Comparison of ENCODE assay signal across 11 cellular contexts in the genomic region with DNA sequence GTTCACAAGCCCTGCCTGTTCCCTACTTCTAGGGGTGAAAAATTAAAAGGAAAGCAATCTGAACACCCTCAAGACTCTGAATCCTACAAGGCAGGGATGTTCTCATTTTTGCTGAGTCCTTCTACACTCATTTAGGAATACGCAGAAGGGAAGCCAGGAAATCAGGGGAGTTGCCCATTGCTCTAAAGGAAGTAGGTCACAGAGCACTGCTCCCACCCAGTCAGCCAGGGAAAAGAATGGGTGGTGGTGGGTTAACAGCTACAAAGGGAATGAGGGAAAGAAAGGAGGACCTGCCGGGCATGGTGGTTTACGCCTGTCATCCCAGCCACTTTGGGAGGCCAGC. TPM values are rescaled to one million over a fixed set of nuclear protein-coding genes. Genes with fewer than 3 reads are reported as not detected.
DNase-seq lines count a peak whose midpoint lies in the region; TF ChIP-seq lines count a peak whose summit lies in the region.
"Had no signal": no experiment of that assay in that cellular context is flagged by ENCODE, and none has a peak within 500 bp of the region (broad histone marks: within the 10 kb centered on the region; RNA-seq: fewer than 3 reads in every experiment).

No MANE protein-coding gene starts in this region.

- intact Hi-C loops in activated CD4-positive, alpha-beta memory T cell treated with anti-CD3 and anti-CD28 coated beads for 36 hours (cut with micrococcal nuclease): no loop called here
- intact Hi-C loops in vagina (cut with DNase I): loop anchor here (5.0 kb wide), 1 partner anchor 314 kb away; a partner anchor contains a TSS

- H3K9me3 Mint-ChIP-seq in activated CD4-positive, alpha-beta memory T cell treated with anti-CD3 and anti-CD28 coated beads, Interleukin-2, amount 10 ng/mL, durations not matched to agents 7 days and 5 days: no peaks in the 10 kb centered on the region
- H3K9me3 Mint-ChIP-seq in activated CD4-positive, alpha-beta memory T cell treated with anti-CD3 and anti-CD28 coated beads for 36 hours: no peaks in the 10 kb centered on the region
- H3K9me3 Mint-ChIP-seq in endothelial cell (ENCODE audit: unreplicated experiment): no peaks in the 10 kb centered on the region
- H3K9me3 Mint-ChIP-seq in immature natural killer cell: no peaks in the 10 kb centered on the region
- H3K9me3 Mint-ChIP-seq: activated naive CD4-positive, alpha-beta T cell treated with anti-CD3 and anti-CD28 coated beads for 36 hours had no signal

- H3K4me3 Mint-ChIP-seq in activated CD4-positive, alpha-beta memory T cell treated with anti-CD3 and anti-CD28 coated beads, Interleukin-2, amount 10 ng/mL, durations not matched to agents 7 days and 5 days: peak overlapping the region; percentile 2
- no peak overlapping the region for H3K4me3 Mint-ChIP-seq in activated CD4-positive, alpha-beta memory T cell treated with anti-CD3 and anti-CD28 coated beads for 36 hours
- peak overlapping the region; percentile 54 for H3K4me3 Mint-ChIP-seq in endothelial cell (ENCODE audit: unreplicated experiment)
- no peak overlapping the region for H3K4me3 Mint-ChIP-seq in immature natural killer cell

- H3K27me3 Mint-ChIP-seq in activated CD4-positive, alpha-beta memory T cell treated with anti-CD3 and anti-CD28 coated beads, Interleukin-2, amount 10 ng/mL, durations not matched to agents 7 days and 5 days: peaks cover 7% of the 10 kb centered on the region
- H3K27me3 Mint-ChIP-seq in activated CD4-positive, alpha-beta memory T cell treated with anti-CD3 and anti-CD28 coated beads for 36 hours: peaks cover 17% of the 10 kb centered on the region
- H3K27me3 Mint-ChIP-seq in endothelial cell (ENCODE audit: unreplicated experiment): peaks cover 12% of the 10 kb centered on the region
- peaks cover 3 to 20% (median 16%) of the 10 kb centered on the region in 3 donors for H3K27me3 Mint-ChIP-seq in immature natural killer cell (ENCODE audit: low read depth in 3 of 3)

- DNase-seq in activated CD4-positive, alpha-beta memory T cell treated with anti-CD3 and anti-CD28 coated beads, Interleukin-2, amount 10 ng/mL, durations not matched to agents 7 days and 5 days: no peak
- no peak for DNase-seq in activated CD4-positive, alpha-beta memory T cell treated with anti-CD3 and anti-CD28 coated beads for 36 hours
- DNase-seq in endothelial cell (ENCODE audit: low spot score) (no peak), vagina (ENCODE audit: extremely low spot score in 2 of 2) (no peak), immature natural killer cell (no peak), NCI-H1694 (lab: John Stamatoyannopoulos, UW) (no peak), hepatic stellate cell (ENCODE audit: low spot score) (no peak)
- DNase-seq: NCI-H1417, T-helper 1 cell had no signal

- peak overlapping the region; percentile 96 for H3K27ac ChIP-seq in vagina

- no peaks in the 10 kb centered on the region for H3K36me3 ChIP-seq in mucosa of stomach (ENCODE audit: control insufficient read depth, insufficient read depth, low read length)
- no peaks in the 10 kb centered on the region for H3K36me3 ChIP-seq in vagina

- H3K9me3 ChIP-seq in mucosa of stomach (ENCODE audit: control insufficient read depth, low read length): no peaks in the 10 kb centered on the region
- no peaks in the 10 kb centered on the region for H3K9me3 ChIP-seq in vagina

- H3K4me3 ChIP-seq in mucosa of stomach (ENCODE audit: low read length) (no peak overlapping the region), vagina (peak overlapping the region in 1 of 2 donors; percentile 29)

- peak overlapping the region; percentile 15 for H3K27ac Mint-ChIP-seq in activated CD4-positive, alpha-beta memory T cell treated with anti-CD3 and anti-CD28 coated beads, Interleukin-2, amount 10 ng/mL, durations not matched to agents 7 days and 5 days
- no peak overlapping the region for H3K27ac Mint-ChIP-seq in activated CD4-positive, alpha-beta memory T cell treated with anti-CD3 and anti-CD28 coated beads for 36 hours
- peak overlapping the region; percentile 99 for H3K27ac Mint-ChIP-seq in endothelial cell (ENCODE audit: unreplicated experiment)
- H3K27ac Mint-ChIP-seq in immature natural killer cell: no peak overlapping the region
- H3K27ac Mint-ChIP-seq: activated naive CD4-positive, alpha-beta T cell treated with anti-CD3 and anti-CD28 coated beads for 36 hours had no signal

- CTCF ChIA-PET in activated CD4-positive, alpha-beta memory T cell treated with anti-CD3 and anti-CD28 coated beads, Interleukin-2, amount 10 ng/mL, durations not matched to agents 7 days and 5 days (lab: Charles Lee): interaction anchor here (1.0 to 10.1 kb wide), 3 partner anchors 71 to 220 kb away, joined by 4 to 163 read pairs (median 7); no protein-coding TSS in a partner anchor
- CTCF ChIA-PET in activated CD4-positive, alpha-beta memory T cell treated with anti-CD3 and anti-CD28 coated beads for 36 hours (lab: Charles Lee): interaction anchor here (0.6 to 7.6 kb wide), 7 partner anchors 13 to 322 kb away, joined by 3 to 203 read pairs (median 4); a partner anchor contains a TSS

- H3K4me1 ChIP-seq in mucosa of stomach (ENCODE audit: control insufficient read depth, insufficient read depth, low read length) (peaks cover 38% of the 10 kb centered on the region), vagina (peaks cover 65% of the 10 kb centered on the region)

- POLR2A ChIA-PET in activated CD4-positive, alpha-beta memory T cell treated with anti-CD3 and anti-CD28 coated beads, Interleukin-2, amount 10 ng/mL, durations not matched to agents 7 days and 5 days (lab: Charles Lee): interaction anchor here (1.4 to 1.7 kb wide), 2 partner anchors 220 to 225 kb away, joined by 5 to 6 read pairs; a partner anchor contains a TSS
- POLR2A ChIA-PET in activated CD4-positive, alpha-beta memory T cell treated with anti-CD3 and anti-CD28 coated beads for 36 hours (lab: Charles Lee): interaction anchor here (1.0 to 2.4 kb wide), 3 partner anchors 17 to 311 kb away, joined by 3 to 7 read pairs (median 4); no protein-coding TSS in a partner anchor

- peaks cover 47% of the 10 kb centered on the region for H3K4me1 Mint-ChIP-seq in activated CD4-positive, alpha-beta memory T cell treated with anti-CD3 and anti-CD28 coated beads, Interleukin-2, amount 10 ng/mL, durations not matched to agents 7 days and 5 days
- H3K4me1 Mint-ChIP-seq in activated CD4-positive, alpha-beta memory T cell treated with anti-CD3 and anti-CD28 coated beads for 36 hours (ENCODE audit: low read depth): peaks cover 43% of the 10 kb centered on the region
- H3K4me1 Mint-ChIP-seq in endothelial cell (ENCODE audit: unreplicated experiment) (peaks cover 72% of the 10 kb centered on the region), immature natural killer cell (peaks cover 22 to 23% of the 10 kb centered on the region in 2 donors)

- peak in 1 of 2 donors; percentile 13 for TF ChIP-seq POLR2A in vagina (IDR thresholded peaks at IDR 0.05)

- peak overlapping the region; percentile 61 for H3K9ac ChIP-seq in mucosa of stomach (ENCODE audit: low read length)

- H3K27me3 ChIP-seq in mucosa of stomach (ENCODE audit: control insufficient read depth, insufficient read depth, low read length) (no peaks in the 10 kb centered on the region), vagina (no peaks in the 10 kb centered on the region)

- TF ChIP-seq CTCF in endothelial cell (IDR thresholded peaks at IDR 0.05; ENCODE audit: unreplicated experiment): no peak
- no peak for TF ChIP-seq CTCF in vagina (IDR thresholded peaks at IDR 0.05)

- H3K36me3 Mint-ChIP-seq in activated CD4-positive, alpha-beta memory T cell treated with anti-CD3 and anti-CD28 coated beads, Interleukin-2, amount 10 ng/mL, durations not matched to agents 7 days and 5 days (ENCODE audit: low read depth): no peaks in the 10 kb centered on the region
- no peaks in the 10 kb centered on the region for H3K36me3 Mint-ChIP-seq in activated CD4-positive, alpha-beta memory T cell treated with anti-CD3 and anti-CD28 coated beads for 36 hours
- H3K36me3 Mint-ChIP-seq in endothelial cell (ENCODE audit: low read depth, unreplicated experiment): peaks cover 4% of the 10 kb centered on the region
- H3K36me3 Mint-ChIP-seq in immature natural killer cell: no peaks in the 10 kb centered on the region

RNA-seq across cellular contexts. Expression of a gene that starts 2.4 kb away (rescaled TPM):
- 1 to 10 TPM; 3.4 to 3.6 TPM for total RNA-seq in activated CD4-positive, alpha-beta memory T cell treated with anti-CD3 and anti-CD28 coated beads, Interleukin-2, amount 10 ng/mL, durations not matched to agents 7 days and 5 days
- total RNA-seq in activated CD4-positive, alpha-beta memory T cell treated with anti-CD3 and anti-CD28 coated beads for 36 hours: 1 to 10 TPM; 5.4 to 5.9 TPM
- total RNA-seq in endothelial cell (ENCODE audit: unreplicated experiment) (84.0 TPM), vagina (24.8 TPM)
- under 1 TPM in 1 of 3 donors, not detected in 2; 0.03 TPM for polyA plus RNA-seq in immature natural killer cell

Comparison
In these comparisons a context has a peak if more than half of its experiments do, and no peak if none do; other contexts are left out.
1. H3K27ac Mint-ChIP-seq: peak in activated CD4-positive, alpha-beta memory T cell treated with anti-CD3 and anti-CD28 coated beads, Interleukin-2, amount 10 ng/mL, durations not matched to agents 7 days and 5 days (single experiment) and endothelial cell (single experiment); none in activated CD4-positive, alpha-beta memory T cell treated with anti-CD3 and anti-CD28 coated beads for 36 hours (single experiment) and immature natural killer cell (0 of 6).
2. H3K4me3 Mint-ChIP-seq: peak in activated CD4-positive, alpha-beta memory T cell treated with anti-CD3 and anti-CD28 coated beads, Interleukin-2, amount 10 ng/mL, durations not matched to agents 7 days and 5 days (single experiment) and endothelial cell (single experiment); none in activated CD4-positive, alpha-beta memory T cell treated with anti-CD3 and anti-CD28 coated beads for 36 hours (single experiment) and immature natural killer cell (0 of 5).